Comparison of ENCODE assay signal across 2 cellular contexts in genomic region chr17:78560731-78561130, GRCh38.
TF ChIP-seq lines count a peak whose summit lies in the region.

No MANE protein-coding gene starts in this region.

TF ChIP-seq in HEK293, 187 proteins besides CTCF, POLR2A, EP300 and RAD21:
- TF ChIP-seq ZBTB6 (tag by site-specific recombination; IDR thresholded peaks at IDR 0.05) = peak; percentile 25; the same call in 1 of the 2 replicates
- no peak for TF ChIP-seq HOXD13 (CRISPR knock-in tag; IDR thresholded peaks at IDR 0.05; ENCODE audit: borderline replicate concordance)

TF ChIP-seq in HepG2, 621 proteins besides CTCF, POLR2A, EP300 and RAD21 (continued from another document):
- TF ChIP-seq ZBTB33 (CRISPR knock-in tag; IDR thresholded peaks at IDR 0.05) (peak; percentile 46; the same call in 1 of the 2 replicates), ZNF704 (CRISPR knock-in tag; IDR thresholded peaks at IDR 0.05; ENCODE audit: borderline replicate concordance) (no peak)
